Comparison of ENCODE assay signal across 8 cellular contexts in genomic region chr18:43422483-43422882, GRCh38.
DNase-seq lines count a peak whose midpoint lies in the region; ATAC-seq and TF ChIP-seq lines count a peak whose summit lies in the region.

No MANE protein-coding gene starts in this region.

- intact Hi-C loops in MCF 10A (cut with micrococcal nuclease) (loop anchor here (5.0 to 10.0 kb wide), 2 partner anchors 58 to 140 kb away; no protein-coding TSS in a partner anchor), breast epithelium (cut with DNase I; ENCODE audit: low total_unique reads) (no loop called here)

- H3K79me2 ChIP-seq in smooth muscle cell (ENCODE audit: low read depth): no peaks in the 10 kb centered on the region

- H3K27ac ChIP-seq in breast epithelium (no peak overlapping the region), endodermal cell (ENCODE audit: low read depth, low read length) (no peak overlapping the region), smooth muscle cell (ENCODE audit: low read depth) (no peak overlapping the region)

- no peaks in the 10 kb centered on the region for H3K9me3 Mint-ChIP-seq in MCF 10A (ENCODE audit: unreplicated experiment)
- peaks cover 9% of the 10 kb centered on the region for H3K9me3 Mint-ChIP-seq in endodermal cell

- BruUV-seq in MCF 10A (replicated peaks; lab: Mats Ljungman, UMichigan): no TSS peak

- H3K4me3 Mint-ChIP-seq in MCF 10A (ENCODE audit: unreplicated experiment) (no peak overlapping the region), endodermal cell (no peak overlapping the region)

- no peaks in the 10 kb centered on the region for H3K36me3 Mint-ChIP-seq in MCF 10A (ENCODE audit: insufficient read depth, unreplicated experiment)
- H3K36me3 Mint-ChIP-seq in endodermal cell (ENCODE audit: low read depth): no peaks in the 10 kb centered on the region

- POLR2A ChIA-PET in MCF 10A (lab: Yijun Ruan, JAX): interaction anchor here (0.6 kb wide), 1 partner anchor 8 kb away, joined by 3 read pairs; no protein-coding TSS in a partner anchor

- 71 to 96% methylated on average over 3 to 5 of the region's 5 CpGs for WGBS in endodermal cell (ENCODE audit: insufficient coverage in 1 of 2, insufficient read length in 1 of 2), 2 experiments
- 47% methylated on average over 5 of the region's 5 CpGs for WGBS in smooth muscle cell (ENCODE audit: low lambda C conversion rate)

- TF ChIP-seq POLR2A in breast epithelium (IDR thresholded peaks at IDR 0.05): no peak

- H3K4me1 ChIP-seq in breast epithelium: no peaks in the 10 kb centered on the region
- no peaks in the 10 kb centered on the region for H3K4me1 ChIP-seq in endodermal cell (ENCODE audit: control insufficient read depth, insufficient read depth, low read length)
- no peaks in the 10 kb centered on the region for H3K4me1 ChIP-seq in smooth muscle cell (ENCODE audit: low read depth)

- H3K27me3 ChIP-seq in breast epithelium (no peaks in the 10 kb centered on the region), endodermal cell (ENCODE audit: control insufficient read depth, insufficient read depth, low read length, poor library complexity, severe bottlenecking) (no peaks in the 10 kb centered on the region), smooth muscle cell (ENCODE audit: low read depth) (no peaks in the 10 kb centered on the region)

- CTCF ChIA-PET in MCF 10A (lab: Yijun Ruan, JAX): interaction anchor here (0.8 to 1.6 kb wide), 10 partner anchors 9 to 1123 kb away, joined by 3 to 5 read pairs (median 3); no protein-coding TSS in a partner anchor

- TF ChIP-seq CTCF in MCF 10A (IDR thresholded peaks at IDR 0.05; ENCODE audit: unreplicated experiment) (no peak), breast epithelium (IDR thresholded peaks at IDR 0.05) (no peak), endodermal cell (conservative IDR thresholded peaks at IDR 0.05) (peak; percentile 65), smooth muscle cell (IDR thresholded peaks at IDR 0.05; ENCODE audit: borderline replicate concordance, insufficient read depth, poor library complexity, severe bottlenecking) (peak; percentile 8)

- H3K9me3 ChIP-seq in breast epithelium (no peaks in the 10 kb centered on the region), endodermal cell (ENCODE audit: control insufficient read depth, low read length) (peaks cover 10% of the 10 kb centered on the region), smooth muscle cell (replicated peaks; ENCODE audit: low read depth) (no peaks in the 10 kb centered on the region)

- no peaks in the 10 kb centered on the region for H4K20me1 ChIP-seq in smooth muscle cell (ENCODE audit: low read depth)

- H3K4me3 ChIP-seq in breast epithelium: no peak overlapping the region
- no peak overlapping the region for H3K4me3 ChIP-seq in endodermal cell (ENCODE audit: low read length)
- no peak overlapping the region for H3K4me3 ChIP-seq in smooth muscle cell

- no peak overlapping the region for H3K4me2 ChIP-seq in smooth muscle cell

- DNase-seq in MCF 10A (ENCODE audit: unreplicated experiment) (peak; percentile 27), breast epithelium (ENCODE audit: low spot score in 2 of 2) (no peak), NCI-H748 (lab: John Stamatoyannopoulos, UW; ENCODE audit: unreplicated experiment) (peak; percentile 70), endodermal cell (peak; percentile 65), smooth muscle cell (lab: John Stamatoyannopoulos, UW; ENCODE audit: unreplicated experiment) (no peak)

- ATAC-seq in HG02759 (IDR thresholded peaks at IDR 0.05; ENCODE audit: unreplicated experiment) (no peak), GM18870 (IDR thresholded peaks at IDR 0.05; ENCODE audit: unreplicated experiment) (no peak), HG02678 (IDR thresholded peaks at IDR 0.05; ENCODE audit: unreplicated experiment) (no peak)

- H3K9ac ChIP-seq in endodermal cell (ENCODE audit: extremely low read depth, low read length, poor library complexity, severe bottlenecking) (no peak overlapping the region), smooth muscle cell (ENCODE audit: low read depth) (no peak overlapping the region)

- H3K27ac Mint-ChIP-seq in MCF 10A (ENCODE audit: low read depth, unreplicated experiment): no peak overlapping the region
- H3K27ac Mint-ChIP-seq in endodermal cell: no peak overlapping the region

- H2AFZ ChIP-seq in smooth muscle cell (ENCODE audit: low read depth): no peak overlapping the region

- no peaks in the 10 kb centered on the region for H3F3A ChIP-seq in smooth muscle cell (ENCODE audit: low read depth)

- H3K27me3 Mint-ChIP-seq in MCF 10A (ENCODE audit: insufficient read depth, unreplicated experiment): peaks cover 41% of the 10 kb centered on the region
- no peaks in the 10 kb centered on the region for H3K27me3 Mint-ChIP-seq in endodermal cell (ENCODE audit: insufficient read depth)

- H3K4me1 Mint-ChIP-seq in MCF 10A (ENCODE audit: insufficient read depth, unreplicated experiment): no peaks in the 10 kb centered on the region
- H3K4me1 Mint-ChIP-seq in endodermal cell: no peaks in the 10 kb centered on the region

- H3K36me3 ChIP-seq in breast epithelium (no peaks in the 10 kb centered on the region), endodermal cell (ENCODE audit: control insufficient read depth, insufficient read depth, low read length) (no peaks in the 10 kb centered on the region), smooth muscle cell (ENCODE audit: low read depth) (no peaks in the 10 kb centered on the region)

Comparison
In these comparisons a context has a peak if more than half of its experiments do, and no peak if none do; other contexts are left out.
1. DNase-seq: peak in MCF 10A (single experiment), NCI-H748 (single experiment) and endodermal cell (single experiment); none in breast epithelium (0 of 2) and smooth muscle cell (single experiment).
2. CTCF ChIP-seq: peak in endodermal cell (single experiment) and smooth muscle cell (single experiment); none in MCF 10A (single experiment) and breast epithelium (0 of 3).